12 cellular contexts compared by ENCODE assay signal in the genomic region with DNA sequence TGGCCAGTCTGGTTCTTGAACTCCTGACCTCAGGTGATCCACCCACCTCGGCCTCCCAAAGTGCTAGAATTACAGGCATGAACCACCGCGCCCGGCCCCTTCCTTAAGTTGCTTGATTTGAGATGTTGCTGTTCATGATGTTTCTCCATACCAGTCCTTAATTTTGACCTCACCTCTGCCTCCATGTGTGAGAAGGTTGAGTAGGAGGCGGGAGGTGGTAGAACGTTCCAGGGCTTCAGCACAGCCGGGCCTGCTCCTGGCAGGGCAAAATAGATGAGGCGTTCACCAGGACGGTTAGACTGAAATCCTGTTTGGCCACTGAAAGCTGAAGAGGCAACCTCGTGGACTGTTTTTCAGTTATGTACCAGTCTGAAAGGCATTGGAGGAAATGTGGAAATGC. TPM values are rescaled to one million over a fixed set of nuclear protein-coding genes. Genes with fewer than 3 reads are reported as not detected.
DNase-seq lines count a peak whose midpoint lies in the region; ATAC-seq and TF ChIP-seq lines count a peak whose summit lies in the region.
"Had no signal": no experiment of that assay in that cellular context is flagged by ENCODE, and none has a peak within 500 bp of the region (broad histone marks: within the 10 kb centered on the region; RNA-seq: fewer than 3 reads in every experiment).

No MANE protein-coding gene starts in this region.

- no peak for ATAC-seq in Right ventricle myocardium inferior
- ATAC-seq in Right ventricle myocardium superior (ENCODE audit: poor library complexity), result no peak

- no peak for TF ChIP-seq CTCF in glutamatergic neuron (IDR thresholded peaks at IDR 0.05; ENCODE audit: partially characterized antibody, unreplicated experiment)
- TF ChIP-seq CTCF in osteocyte (IDR thresholded peaks at IDR 0.05), result no peak

- DNase-seq in Right ventricle myocardium inferior (ENCODE audit: missing footprints) (peak; percentile 65), Right ventricle myocardium superior (no peak), glutamatergic neuron (no peak), osteocyte (ENCODE audit: extremely low spot score, unreplicated experiment) (peak; percentile 67), RPMI8226 (no peak)
- no peak for DNase-seq in stimulated activated CD4-positive, alpha-beta T cell treated with anti-CD3 and anti-CD28 coated beads, Interleukin-1b, Interleukin-23, amount 100 ng/mL, for 48 hours
- DNase-seq in activated CD8-positive, alpha-beta memory T cell treated with anti-CD3 and anti-CD28 coated beads, Interleukin-2, amount 50 U/mL, for 48 hours, result no peak
- DNase-seq: CD4-positive, alpha-beta memory T cell; GF-D8 had no signal

- H3K4me1 Mint-ChIP-seq in glutamatergic neuron (ENCODE audit: low read depth, unreplicated experiment), result peaks cover 27% of the 10 kb centered on the region
- H3K4me1 Mint-ChIP-seq in osteocyte (ENCODE audit: unreplicated experiment), result peaks cover 15% of the 10 kb centered on the region
- H3K4me1 Mint-ChIP-seq: CD14-positive monocyte had no signal

- H3K27me3 Mint-ChIP-seq in glutamatergic neuron (ENCODE audit: unreplicated experiment), result peaks cover 7% of the 10 kb centered on the region
- peaks cover 29% of the 10 kb centered on the region for H3K27me3 Mint-ChIP-seq in osteocyte (ENCODE audit: unreplicated experiment)

- H3K36me3 Mint-ChIP-seq in glutamatergic neuron (ENCODE audit: unreplicated experiment) (no peaks in the 10 kb centered on the region), osteocyte (ENCODE audit: unreplicated experiment) (no peaks in the 10 kb centered on the region)
- H3K36me3 Mint-ChIP-seq: CD14-positive monocyte; CD4-positive, alpha-beta memory T cell had no signal

- intact Hi-C loops in Right ventricle myocardium inferior (cut with DNase I) (loop anchor here (5.0 kb wide), 1 partner anchor 397 kb away; no protein-coding TSS in a partner anchor), Right ventricle myocardium superior (cut with DNase I) (no loop called here)

- H3K27ac Mint-ChIP-seq in glutamatergic neuron (ENCODE audit: unreplicated experiment), result no peak overlapping the region
- no peak overlapping the region for H3K27ac Mint-ChIP-seq in osteocyte (ENCODE audit: unreplicated experiment)
- H3K27ac Mint-ChIP-seq: GM23338, HFFc6 had no signal

- H3K4me3 Mint-ChIP-seq in glutamatergic neuron (ENCODE audit: unreplicated experiment), result peak overlapping the region; percentile 13
- H3K4me3 Mint-ChIP-seq in osteocyte (ENCODE audit: unreplicated experiment), result no peak overlapping the region
- H3K4me3 Mint-ChIP-seq: CD14-positive monocyte; CD4-positive, alpha-beta memory T cell; GM23338 had no signal

- H3K9me3 Mint-ChIP-seq in glutamatergic neuron (ENCODE audit: unreplicated experiment), result peaks cover 10% of the 10 kb centered on the region
- H3K9me3 Mint-ChIP-seq in osteocyte (ENCODE audit: unreplicated experiment), result no peaks in the 10 kb centered on the region
- H3K9me3 Mint-ChIP-seq: CD14-positive monocyte; CD4-positive, alpha-beta memory T cell; GM23338; HFFc6 had no signal

RNA-seq across cellular contexts. Expression of a gene that starts 48.3 kb away (rescaled TPM):
- total RNA-seq in Right ventricle myocardium inferior (7.0 TPM), Right ventricle myocardium superior (6.4 TPM), glutamatergic neuron (ENCODE audit: unreplicated experiment) (7.5 TPM), osteocyte (0.13 TPM in 1 of 2 replicates, not detected in the other)
- total RNA-seq: CD4-positive, alpha-beta memory T cell; HFFc6 had no signal

Comparison
In these comparisons a context has a peak if more than half of its experiments do, and no peak if none do; other contexts are left out.
1. DNase-seq: peak in Right ventricle myocardium inferior (single experiment) and osteocyte (single experiment); none in Right ventricle myocardium superior (single experiment), glutamatergic neuron (single experiment), stimulated activated CD4-positive, alpha-beta T cell treated with anti-CD3 and anti-CD28 coated beads, Interleukin-1b, Interleukin-23, amount 100 ng/mL, for 48 hours (single experiment), RPMI8226 (single experiment) and activated CD8-positive, alpha-beta memory T cell treated with anti-CD3 and anti-CD28 coated beads, Interleukin-2, amount 50 U/mL, for 48 hours (single experiment).